8 cellular contexts compared by ENCODE assay signal in genomic region chr10:72273410-72274212, GRCh38. TPM values are rescaled to one million over a fixed set of nuclear protein-coding genes. Genes with fewer than 3 reads are reported as not detected.
DNase-seq lines count a peak whose midpoint lies in the region; ATAC-seq, FAIRE-seq and TF ChIP-seq lines count a peak whose summit lies in the region.

TSS of gene DDIT4 (plus strand) at chr10:72273924. CDS start at chr10:72274217, 293 bp downstream.

- BruUV-seq in OCI-LY7 (replicated peaks; lab: Mats Ljungman, UMichigan) (no TSS peak), endothelial cell of umbilical vein (replicated peaks; lab: Mats Ljungman, UMichigan) (no TSS peak)

- no peak for TF ChIP-seq CTCF in D721Med (IDR thresholded peaks at IDR 0.05; ENCODE audit: insufficient read depth, missing control alignments)
- no peak for TF ChIP-seq CTCF in OCI-LY7 (conservative IDR thresholded peaks at IDR 0.05; ENCODE audit: low read length)
- no peak for TF ChIP-seq CTCF in endothelial cell of umbilical vein (IDR thresholded peaks at IDR 0.05; ENCODE audit: extremely low read depth in 1 of 2, insufficient read depth in 1 of 2, low read depth in 1 of 2, low read length in 2 of 2)

- H4K20me1 ChIP-seq in OCI-LY7 (ENCODE audit: insufficient read depth, low read length) (no peaks in the 10 kb centered on the region), endothelial cell of umbilical vein (replicated peaks; ENCODE audit: control insufficient read depth, extremely low read depth, insufficient read depth, low read length) (no peaks in the 10 kb centered on the region)

- dilution Hi-C loops in endothelial cell of umbilical vein (cut with MboI; ENCODE audit: extremely low pct_ligation_motif_present, low sequenced_read_pairs) = no loop called here

- H3K27ac ChIP-seq in OCI-LY7 (ENCODE audit: low read depth, low read length, poor library complexity, severe bottlenecking) (peak within 1 kb of the TSS; percentile 22), endothelial cell of umbilical vein (ENCODE audit: insufficient read depth, low read depth, low read length) (peak within 1 kb of the TSS; percentile 59)

- peak; percentile 98 for DNase-seq in D721Med (ENCODE audit: insufficient read length, low spot score)
- DNase-seq in HuH-7.5 (ENCODE audit: low spot score) = peak; percentile 94
- peak; percentile 99 for DNase-seq in OCI-LY7 (ENCODE audit: low spot score)
- DNase-seq in activated T-cell treated with anti-CD3 and anti-CD28 coated beads for 1 hour (ENCODE audit: low read depth) = peak; percentile 93
- peak; percentile 99 for DNase-seq in endothelial cell of umbilical vein (ENCODE audit: low read depth, low spot score)
- DNase-seq in middle frontal gyrus (ENCODE audit: extremely low spot score, low spot score) = peak; percentile 98
- peak; percentile 99 for DNase-seq in stimulated activated CD8-positive, alpha-beta memory T cell treated with anti-CD3 and anti-CD28 coated beads, Interleukin-2, amount 100 ng/mL, for 48 hours (ENCODE audit: low read depth in 2 of 2)

- peak; percentile 83 for ATAC-seq in GM21526 (IDR thresholded peaks at IDR 0.05; ENCODE audit: low FRiP score, unreplicated experiment)

- intact Hi-C loops in OCI-LY7 (cut with micrococcal nuclease; ENCODE audit: unreplicated experiment) = loop anchor here (1.0 to 2.0 kb wide), 6 partner anchors 10 to 62 kb away; partner anchors contain the start of genes ANAPC16 and ASCC1
- intact Hi-C loops in endothelial cell of umbilical vein (cut with micrococcal nuclease) = loop anchor here (1.0 kb wide), 8 partner anchors 13 to 147 kb away; no protein-coding TSS in a partner anchor

- no peak for FAIRE-seq in D721Med (lab: Jason Lieb, UNC)
- FAIRE-seq in endothelial cell of umbilical vein (lab: Jason Lieb, UNC) = peak; percentile 96

- POLR2A ChIA-PET in OCI-LY7 (lab: Charles Lee) (interaction anchor here (0.6 to 5.5 kb wide), 15 partner anchors 9 to 498 kb away, joined by 3 to 42 read pairs (median 6); no protein-coding TSS in a partner anchor), endothelial cell of umbilical vein (lab: Charles Lee) (interaction anchor here (0.6 to 6.1 kb wide), 29 partner anchors 9 to 237 kb away, joined by 3 to 59 read pairs (median 5); partner anchors contain the start of genes ANAPC16 and ASCC1)

- H3K4me1 ChIP-seq in OCI-LY7 (ENCODE audit: insufficient read depth, low read length, poor library complexity, severe bottlenecking) (peaks cover 39% of the 10 kb centered on the region), endothelial cell of umbilical vein (ENCODE audit: control insufficient read depth, extremely low read depth, insufficient read depth, low read length) (peaks cover 23% of the 10 kb centered on the region)

- H3K4me3 ChIP-seq in OCI-LY7 (ENCODE audit: low read depth, low read length, poor library complexity, severe bottlenecking) (peak within 1 kb of the TSS; percentile 77), endothelial cell of umbilical vein (replicated peaks in 1 of 3; ENCODE audit: insufficient read depth in 1 of 3, low read depth in 1 of 3, low read length in 3 of 3) (peak within 1 kb of the TSS; percentile 37 to 68 (median 66))

- H3K27me3 ChIP-seq in endothelial cell of umbilical vein (ENCODE audit: control insufficient read depth in 2 of 2, insufficient read depth in 2 of 2, low read length in 2 of 2) = no peaks in the 10 kb centered on the region

- H3K9me3 ChIP-seq in OCI-LY7 (ENCODE audit: low read length) = no peaks in the 10 kb centered on the region
- no peaks in the 10 kb centered on the region for H3K9me3 ChIP-seq in endothelial cell of umbilical vein (replicated peaks; ENCODE audit: control insufficient read depth, insufficient read depth, low read length)

- H2AFZ ChIP-seq in OCI-LY7 (ENCODE audit: low read length) = peak within 1 kb of the TSS; percentile 65; the same call in 1 of the 2 replicates
- peak within 1 kb of the TSS; percentile 79 for H2AFZ ChIP-seq in endothelial cell of umbilical vein (ENCODE audit: low read depth, low read length)

- H3K4me2 ChIP-seq in OCI-LY7 (ENCODE audit: low read length) (peak within 1 kb of the TSS; percentile 97), endothelial cell of umbilical vein (ENCODE audit: insufficient read depth, low read length) (peak within 1 kb of the TSS; percentile 80)

- peak within 1 kb of the TSS; percentile 78 for H3K9ac ChIP-seq in endothelial cell of umbilical vein (replicated peaks; ENCODE audit: extremely low read depth, insufficient read depth, low read length)

- H3K36me3 ChIP-seq in OCI-LY7 (ENCODE audit: insufficient read depth, low read length) (peaks cover 19% of the 10 kb centered on the region), endothelial cell of umbilical vein (ENCODE audit: control insufficient read depth in 2 of 2, extremely low read depth in 1 of 2, insufficient read depth in 2 of 2, low read length in 2 of 2) (peaks cover 0 to 7% of the 10 kb centered on the region in 2 experiments)

- no peaks in the 10 kb centered on the region for H3K9me2 ChIP-seq in OCI-LY7 (ENCODE audit: insufficient read depth, low read length)

- CTCF ChIA-PET in OCI-LY7 (lab: Charles Lee; ENCODE audit: unreplicated experiment) (interaction anchor here (0.6 to 2.1 kb wide), 5 partner anchors 10 to 57 kb away, joined by 3 to 7 read pairs (median 4); no protein-coding TSS in a partner anchor), endothelial cell of umbilical vein (lab: Charles Lee) (interaction anchor here (0.7 to 9.4 kb wide), 15 partner anchors 12 to 377 kb away, joined by 3 to 214 read pairs (median 6); partner anchors contain the start of genes ANAPC16 and ASCC1)

- peak; percentile 100 for TF ChIP-seq POLR2A in endothelial cell of umbilical vein (IDR thresholded peaks at IDR 0.05; ENCODE audit: low read depth, low read length)

- no peaks in the 10 kb centered on the region for H3K9me1 ChIP-seq in endothelial cell of umbilical vein (replicated peaks; ENCODE audit: control insufficient read depth, extremely low read depth, insufficient read depth, low read length)

- H3K79me2 ChIP-seq in OCI-LY7 (ENCODE audit: insufficient read depth, low read depth, low read length) (no peaks in the 10 kb centered on the region), endothelial cell of umbilical vein (ENCODE audit: control insufficient read depth, insufficient read depth, low read length) (peaks cover 16% of the 10 kb centered on the region)

TF ChIP-seq in endothelial cell of umbilical vein, 7 proteins besides CTCF, POLR2A, EP300 and RAD21:
- TF ChIP-seq POLR2AphosphoS5 (IDR thresholded peaks at IDR 0.05; ENCODE audit: insufficient read depth, low read depth, low read length) = peak; percentile 100
- TF ChIP-seq MYC (IDR thresholded peaks at IDR 0.05; ENCODE audit: low read depth, low read length) = no peak
- TF ChIP-seq FOS (IDR thresholded peaks at IDR 0.05; ENCODE audit: borderline replicate concordance, insufficient read depth, low read length) = no peak
- no peak for TF ChIP-seq GATA2 (IDR thresholded peaks at IDR 0.05; ENCODE audit: insufficient read depth, insufficient read length, low read depth, low read length)
- TF ChIP-seq EZH2 (IDR thresholded peaks at IDR 0.05; ENCODE audit: borderline replicate concordance, low read depth, low read length, severe bottlenecking) = no peak
- no peak for TF ChIP-seq JUN (IDR thresholded peaks at IDR 0.05; ENCODE audit: borderline replicate concordance, insufficient read depth, insufficient read length, low read depth)
- TF ChIP-seq MAX (IDR thresholded peaks at IDR 0.05; ENCODE audit: insufficient read depth, insufficient read length) = peak; percentile 55

RNA-seq across cellular contexts. Expression of gene DDIT4, which starts in this region (rescaled TPM):
- total RNA-seq in OCI-LY7 (2014; rRNA removed; shearing (Covaris generic)) = 102 and 105 TPM in 2 replicates
- 32.8 and 91.8 TPM in 2 replicates for total RNA-seq in OCI-LY7 (2022)
- total RNA-seq in endothelial cell of umbilical vein = 53.0 and 60.4 TPM in 2 replicates
- polyA plus RNA-seq in endothelial cell of umbilical vein = 64.2 and 65.3 TPM in 2 replicates
- polyA plus RNA-seq in endothelial cell of umbilical vein (2011; cell fraction: cytosol; rRNA removed) = 36.6 and 46.9 TPM in 2 replicates
- polyA plus RNA-seq in endothelial cell of umbilical vein (2011; cell fraction: nucleus; rRNA removed) = 55.1 and 67.4 TPM in 2 replicates
- 35.9 and 40.5 TPM in 2 replicates for polyA plus RNA-seq in endothelial cell of umbilical vein (2012)
- 64.6 and 66.6 TPM in 2 replicates for polyA minus RNA-seq in endothelial cell of umbilical vein
- polyA minus RNA-seq in endothelial cell of umbilical vein (2011; cell fraction: cytosol; rRNA and poly(A)+ RNA removed) = 248 TPM
- polyA minus RNA-seq in endothelial cell of umbilical vein (2011; cell fraction: nucleus; rRNA and poly(A)+ RNA removed) = 57.9 and 87.9 TPM in 2 replicates

Comparison
In these comparisons a context has a peak if more than half of its experiments do, and no peak if none do; other contexts are left out.
1. Peak in every context shown above with its lines: DNase-seq, ATAC-seq, H3K4me3 ChIP-seq and H3K27ac ChIP-seq.